Comparison of ENCODE assay signal across 1 cellular context in the genomic region with DNA sequence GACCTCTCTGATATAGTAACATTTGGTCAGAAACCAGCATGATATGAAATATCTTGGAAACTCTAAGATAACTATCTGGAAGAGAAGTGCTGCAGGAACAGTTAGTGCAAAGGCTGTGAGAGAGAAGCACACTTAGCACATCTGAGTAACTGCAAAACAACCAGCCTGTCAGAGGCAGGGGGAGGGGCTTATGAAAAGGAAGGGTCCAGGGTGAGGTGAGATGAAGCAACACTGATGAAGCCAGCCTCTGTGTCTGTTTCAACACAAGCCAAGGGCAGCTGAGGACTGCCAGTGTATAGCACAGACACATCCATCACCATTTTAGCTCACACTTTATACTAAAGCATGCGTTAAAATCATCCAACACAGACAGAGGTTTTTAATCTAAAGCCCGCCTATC.
TF ChIP-seq lines count a peak whose summit lies in the region.

No MANE protein-coding gene starts in this region.

TF ChIP-seq in IMR-90, 13 proteins besides CTCF, POLR2A, EP300 and RAD21:
- TF ChIP-seq CEBPB (IDR thresholded peaks at IDR 0.05; ENCODE audit: low read depth, low read length) (peak; percentile 52; the same call in 1 of the 2 replicates), BHLHE40 (IDR thresholded peaks at IDR 0.05; ENCODE audit: low read depth, low read length) (no peak)
